8 cellular contexts compared by ENCODE assay signal in the genomic region with DNA sequence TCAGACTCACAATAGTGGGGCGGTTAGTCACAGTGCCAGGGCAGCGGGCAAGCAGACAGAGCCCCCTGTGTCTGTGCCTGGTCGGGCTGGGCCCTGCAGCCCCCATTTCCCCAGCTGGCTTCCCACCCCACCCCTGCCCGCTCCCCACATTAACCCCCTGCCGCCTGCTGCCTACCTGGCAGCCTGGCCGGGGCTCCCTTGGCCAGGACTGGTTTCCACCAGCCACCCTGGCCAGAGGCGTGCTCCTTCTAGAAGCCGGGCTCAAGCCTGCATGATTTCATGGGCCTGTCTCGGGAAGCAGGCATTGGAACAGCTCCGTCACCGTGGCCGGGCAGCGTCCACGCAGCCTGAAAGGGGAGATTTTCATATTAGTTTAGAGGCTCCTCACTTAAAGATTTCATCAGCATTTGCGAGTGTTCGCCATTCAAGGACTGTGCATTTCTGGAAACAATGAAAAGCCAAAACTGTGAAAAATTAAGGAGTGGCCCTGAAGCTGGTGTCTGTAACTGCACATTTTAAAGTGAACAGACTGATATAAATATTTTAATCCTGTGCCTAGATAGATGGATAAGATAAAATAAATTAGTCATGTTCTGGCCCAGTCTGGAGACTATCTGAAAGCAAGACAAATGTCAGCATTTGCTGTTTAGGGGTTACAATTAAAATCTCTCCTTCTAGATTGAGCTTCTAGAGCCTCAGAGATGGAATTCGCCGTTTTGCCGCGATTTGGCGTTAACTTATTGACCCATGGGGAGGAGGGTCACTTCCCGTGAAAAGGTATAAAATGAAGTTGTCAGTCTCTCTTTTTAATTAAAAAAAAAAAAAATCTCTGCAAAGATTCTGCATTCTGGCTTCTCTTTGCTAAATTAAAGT.
DNase-seq lines count a peak whose midpoint lies in the region; ATAC-seq and TF ChIP-seq lines count a peak whose summit lies in the region.

No MANE protein-coding gene starts in this region.

- no peaks in the 10 kb centered on the region for H3K36me3 Mint-ChIP-seq in GM23338 (ENCODE audit: low read depth)

- no peak overlapping the region for H2BK20ac ChIP-seq in IMR-90 (ENCODE audit: low read depth, low read length)

- 98% methylated on average over 10 of the region's 22 CpGs; no CpG with 5 or more reads in 1 of the 2 experiments for WGBS in IMR-90 (ENCODE audit: extremely low coverage in 2 of 2, insufficient read length in 1 of 2), 2 experiments

- H4K91ac ChIP-seq in IMR-90 (ENCODE audit: insufficient read depth, low read depth, low read length): no peak overlapping the region

- H3K23ac ChIP-seq in IMR-90 (ENCODE audit: low read depth, low read length): peak overlapping the region; percentile 45; the same call in 1 of the 2 replicates

- peak; percentile 18 for DNase-seq in A172 (ENCODE audit: low spot score)
- no peak for DNase-seq in IMR-90
- DNase-seq in cerebellar cortex (ENCODE audit: low spot score): peak; percentile 67
- DNase-seq in mucosa of descending colon: peak in 2 of 3 donors; percentile 47 to 58
- no peak for DNase-seq in UCSD-AML1 (lab: John Stamatoyannopoulos, UW; ENCODE audit: unreplicated experiment)
- DNase-seq in GM23338 (ENCODE audit: low spot score): no peak
- no peak for DNase-seq in GM20000 (ENCODE audit: low spot score)

- H4K5ac ChIP-seq in IMR-90 (ENCODE audit: low read depth, low read length): no peak overlapping the region

- H2AK5ac ChIP-seq in IMR-90 (ENCODE audit: low read depth, low read length): no peak overlapping the region

- H3K4me2 ChIP-seq in IMR-90 (ENCODE audit: low read depth, low read length) (no peak overlapping the region), GM23338 (no peak overlapping the region)

- H3K27ac Mint-ChIP-seq in GM23338: no peak overlapping the region

- H4K20me1 ChIP-seq in IMR-90 (ENCODE audit: insufficient read depth, low read length) (no peaks in the 10 kb centered on the region), GM23338 (replicated peaks; ENCODE audit: insufficient read depth) (no peaks in the 10 kb centered on the region)

- peaks cover 36 to 73% of the 10 kb centered on the region in 2 experiments for H3K79me1 ChIP-seq in IMR-90 (ENCODE audit: low read depth in 1 of 2, low read length in 2 of 2)

- peaks cover 7% of the 10 kb centered on the region; the same call in 1 of the 2 replicates for H3K9me1 ChIP-seq in IMR-90 (ENCODE audit: insufficient read depth, low read length)

- no peaks in the 10 kb centered on the region for H3K27me3 ChIP-seq in IMR-90 (ENCODE audit: control insufficient read depth, insufficient read depth, low read length)
- H3K27me3 ChIP-seq in GM23338 (ENCODE audit: insufficient read depth): peaks cover 21% of the 10 kb centered on the region

- H3K9me3 Mint-ChIP-seq in GM23338: no peaks in the 10 kb centered on the region

- intact Hi-C loops in IMR-90 (cut with micrococcal nuclease) (no loop called here), mucosa of descending colon (cut with DNase I, micrococcal nuclease) (no loop called here)

- H3K18ac ChIP-seq in IMR-90 (ENCODE audit: low read depth, low read length): no peak overlapping the region

- H2BK5ac ChIP-seq in IMR-90 (ENCODE audit: low read depth, low read length, poor library complexity, severe bottlenecking): no peak overlapping the region

- no peak overlapping the region for H3K56ac ChIP-seq in IMR-90 (ENCODE audit: extremely low read depth, insufficient read depth, low read length)

- POLR2A ChIA-PET in IMR-90 (lab: Charles Lee; ENCODE audit: unreplicated experiment): no interaction called here

- H3K27ac ChIP-seq in IMR-90 (ENCODE audit: insufficient read depth, low read length): no peak overlapping the region
- H3K27ac ChIP-seq in GM23338 (ENCODE audit: low read depth): no peak overlapping the region

- H3K4me1 Mint-ChIP-seq in GM23338: peaks cover 6% of the 10 kb centered on the region

- H3K9ac ChIP-seq in IMR-90 (ENCODE audit: low read depth, low read length): no peak overlapping the region

- H3K9me2 ChIP-seq in GM23338 (ENCODE audit: insufficient read depth): no peaks in the 10 kb centered on the region

- peaks cover 2% of the 10 kb centered on the region; the same call in 1 of the 2 replicates for H3K36me3 ChIP-seq in IMR-90 (ENCODE audit: control insufficient read depth, insufficient read depth, low read length)
- H3K36me3 ChIP-seq in mucosa of descending colon (ENCODE audit: low read depth): no peaks in the 10 kb centered on the region
- no peaks in the 10 kb centered on the region for H3K36me3 ChIP-seq in GM23338 (ENCODE audit: insufficient read depth)

- no TSS peak for BruUV-seq in IMR-90 (replicated peaks; lab: Mats Ljungman, UMichigan)

- H3K4me1 ChIP-seq in IMR-90 (ENCODE audit: control insufficient read depth, insufficient read depth, low read length): peaks cover 26% of the 10 kb centered on the region
- peaks cover 34% of the 10 kb centered on the region for H3K4me1 ChIP-seq in mucosa of descending colon (ENCODE audit: low read depth)
- peaks cover 10% of the 10 kb centered on the region for H3K4me1 ChIP-seq in GM23338 (ENCODE audit: insufficient read depth)

- TF ChIP-seq RAD21 in IMR-90 (IDR thresholded peaks at IDR 0.05; ENCODE audit: low read length): no peak

- no peak overlapping the region for H2AFZ ChIP-seq in IMR-90 (replicated peaks; ENCODE audit: low read length, poor library complexity)
- H2AFZ ChIP-seq in GM23338: no peak overlapping the region

- TF ChIP-seq CTCF in IMR-90 (conservative IDR thresholded peaks at IDR 0.05; ENCODE audit: low read depth, low read length) (no peak), mucosa of descending colon (IDR thresholded peaks at IDR 0.05) (no peak), GM23338 (conservative IDR thresholded peaks at IDR 0.05; ENCODE audit: low read depth in 2 of 2) (no peak), GM20000 (IDR thresholded peaks at IDR 0.05; ENCODE audit: extremely low read depth, missing control alignments) (no peak)

- 0 out of 2 replicates have a peak, but pooled peaks cover 3% of the 10 kb centered on the region for H3F3A ChIP-seq in GM23338 (replicated peaks; ENCODE audit: low read depth)

- H3K4ac ChIP-seq in IMR-90 (ENCODE audit: low read depth, low read length): no peak overlapping the region

- no peak overlapping the region for H2BK120ac ChIP-seq in IMR-90 (ENCODE audit: low read depth, low read length)

- no peak overlapping the region for H3K4me3 ChIP-seq in IMR-90 (ENCODE audit: insufficient read depth, low read depth, low read length)
- H3K4me3 ChIP-seq in mucosa of descending colon: no peak overlapping the region
- no peak overlapping the region for H3K4me3 ChIP-seq in GM23338

- H3K14ac ChIP-seq in IMR-90 (replicated peaks; ENCODE audit: low read depth, low read length): 0 out of 2 replicates have a peak overlapping the region, but pooled peaks have one; percentile 26

- TF ChIP-seq POLR2A in IMR-90 (IDR thresholded peaks at IDR 0.05; ENCODE audit: low read depth, low read length): no peak

- no peaks in the 10 kb centered on the region for H3K9me3 ChIP-seq in IMR-90 (ENCODE audit: control insufficient read depth, insufficient read depth, low read length)
- H3K9me3 ChIP-seq in mucosa of descending colon: no peaks in the 10 kb centered on the region

- in situ Hi-C loops in IMR-90 (cut with MboI; ENCODE audit: low sequenced_read_pairs): no loop called here

- dilution Hi-C loops in IMR-90 (cut with HindIII; ENCODE audit: low sequenced_read_pairs, unreplicated experiment): no loop called here

- no peaks in the 10 kb centered on the region for H3K79me2 ChIP-seq in GM23338 (replicated peaks; ENCODE audit: insufficient read depth)

- no peak overlapping the region; the same call in 2 of the 3 replicates for H3K4me3 Mint-ChIP-seq in GM23338

- no peak overlapping the region for H4K8ac ChIP-seq in IMR-90 (ENCODE audit: low read depth in 2 of 2, low read length in 2 of 2)

- no peak overlapping the region for H2BK15ac ChIP-seq in IMR-90 (ENCODE audit: low read depth, low read length)

- CTCF ChIA-PET in IMR-90 (lab: Yijun Ruan, JAX): no interaction called here

- H3K27me3 Mint-ChIP-seq in GM23338 (ENCODE audit: insufficient read depth, low read depth, poor library complexity): peaks cover 9% of the 10 kb centered on the region

- ATAC-seq in IMR-90 (ENCODE audit: low read depth): no peak
- no peak for ATAC-seq in mucosa of descending colon
- ATAC-seq in GM23338: no peak
- ATAC-seq in HG02970 (IDR thresholded peaks at IDR 0.05; ENCODE audit: low FRiP score, unreplicated experiment): no peak

- no peak overlapping the region for H2AK9ac ChIP-seq in IMR-90 (replicated peaks; ENCODE audit: low read depth, low read length, poor library complexity)

TF ChIP-seq in IMR-90, 13 proteins besides CTCF, POLR2A, EP300 and RAD21 (continues in another document):
- TF ChIP-seq MAZ (IDR thresholded peaks at IDR 0.05; ENCODE audit: borderline replicate concordance, low read depth, low read length) (no peak), SMC3 (IDR thresholded peaks at IDR 0.05; ENCODE audit: low read depth, low read length) (no peak), BHLHE40 (IDR thresholded peaks at IDR 0.05; ENCODE audit: low read depth, low read length) (no peak)
- TF ChIP-seq, protein P1, sequence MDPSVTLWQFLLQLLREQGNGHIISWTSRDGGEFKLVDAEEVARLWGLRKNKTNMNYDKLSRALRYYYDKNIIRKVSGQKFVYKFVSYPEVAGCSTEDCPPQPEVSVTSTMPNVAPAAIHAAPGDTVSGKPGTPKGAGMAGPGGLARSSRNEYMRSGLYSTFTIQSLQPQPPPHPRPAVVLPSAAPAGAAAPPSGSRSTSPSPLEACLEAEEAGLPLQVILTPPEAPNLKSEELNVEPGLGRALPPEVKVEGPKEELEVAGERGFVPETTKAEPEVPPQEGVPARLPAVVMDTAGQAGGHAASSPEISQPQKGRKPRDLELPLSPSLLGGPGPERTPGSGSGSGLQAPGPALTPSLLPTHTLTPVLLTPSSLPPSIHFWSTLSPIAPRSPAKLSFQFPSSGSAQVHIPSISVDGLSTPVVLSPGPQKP (IDR thresholded peaks at IDR 0.05; ENCODE audit: borderline replicate concordance, low read depth, low read length): no peak

TF ChIP-seq in GM23338, 12 proteins besides CTCF, POLR2A, EP300 and RAD21 (continues in another document):
- TF ChIP-seq EZH2phosphoT487 (IDR thresholded peaks at IDR 0.05; ENCODE audit: unreplicated experiment): no peak
- no peak for TF ChIP-seq EZH2 (IDR thresholded peaks at IDR 0.05; ENCODE audit: low read depth, unreplicated experiment)

Comparison
In these comparisons a context has a peak if more than half of its experiments do, and no peak if none do; other contexts are left out.
1. DNase-seq: peak in A172 (single experiment), cerebellar cortex (single experiment) and mucosa of descending colon (2 of 3); none in IMR-90 (single experiment), UCSD-AML1 (single experiment), GM23338 (single experiment) and GM20000 (single experiment).